Comparison of ENCODE assay signal across 1 cellular context in the genomic region with DNA sequence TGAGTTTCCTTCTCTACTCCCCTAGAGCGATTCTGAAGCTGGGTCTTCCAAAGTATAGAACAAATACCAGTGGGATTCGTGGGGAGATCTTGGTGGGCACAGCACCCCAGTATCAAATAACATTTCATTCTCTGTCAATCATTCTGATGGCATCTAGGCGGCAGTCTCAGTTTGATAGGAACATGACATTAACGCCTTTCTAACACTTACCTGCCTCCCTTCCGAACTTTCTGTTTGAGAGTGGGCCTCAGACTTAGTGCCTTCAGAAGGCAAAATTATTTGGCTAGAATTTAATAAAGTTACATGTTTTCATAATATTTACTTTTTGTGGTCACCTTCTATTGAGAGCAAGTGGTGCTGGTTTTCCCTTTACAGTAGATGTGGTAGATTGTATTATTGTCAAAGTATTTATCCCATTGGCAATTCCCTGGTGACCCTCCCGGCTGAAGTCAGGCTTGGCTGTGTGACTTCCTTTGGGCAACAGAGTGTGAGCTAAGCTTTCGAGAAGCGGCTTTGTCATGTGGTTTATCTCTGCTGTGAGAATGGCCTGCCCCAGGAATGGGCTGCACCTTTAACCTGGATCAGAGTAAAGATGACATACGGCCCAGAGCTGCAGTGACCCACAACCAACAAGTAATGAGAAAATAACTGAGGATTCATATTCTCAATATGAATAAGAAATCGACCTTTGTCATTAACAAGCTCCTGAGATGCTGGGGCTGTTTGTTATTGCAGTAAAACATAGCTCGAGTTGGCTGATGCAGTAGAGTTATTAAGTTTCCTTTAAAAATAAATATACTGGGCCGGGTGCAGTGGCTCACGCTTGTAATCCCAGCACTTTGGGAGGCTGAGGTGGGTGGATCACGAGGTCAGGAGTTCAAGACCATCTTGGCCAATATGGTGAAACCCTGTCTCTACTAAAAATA.
TF ChIP-seq lines count a peak whose summit lies in the region.

No MANE protein-coding gene starts in this region.

TF ChIP-seq in HepG2, 621 proteins besides CTCF, POLR2A, EP300 and RAD21 (continued from another document):
- TF ChIP-seq, protein P1, sequence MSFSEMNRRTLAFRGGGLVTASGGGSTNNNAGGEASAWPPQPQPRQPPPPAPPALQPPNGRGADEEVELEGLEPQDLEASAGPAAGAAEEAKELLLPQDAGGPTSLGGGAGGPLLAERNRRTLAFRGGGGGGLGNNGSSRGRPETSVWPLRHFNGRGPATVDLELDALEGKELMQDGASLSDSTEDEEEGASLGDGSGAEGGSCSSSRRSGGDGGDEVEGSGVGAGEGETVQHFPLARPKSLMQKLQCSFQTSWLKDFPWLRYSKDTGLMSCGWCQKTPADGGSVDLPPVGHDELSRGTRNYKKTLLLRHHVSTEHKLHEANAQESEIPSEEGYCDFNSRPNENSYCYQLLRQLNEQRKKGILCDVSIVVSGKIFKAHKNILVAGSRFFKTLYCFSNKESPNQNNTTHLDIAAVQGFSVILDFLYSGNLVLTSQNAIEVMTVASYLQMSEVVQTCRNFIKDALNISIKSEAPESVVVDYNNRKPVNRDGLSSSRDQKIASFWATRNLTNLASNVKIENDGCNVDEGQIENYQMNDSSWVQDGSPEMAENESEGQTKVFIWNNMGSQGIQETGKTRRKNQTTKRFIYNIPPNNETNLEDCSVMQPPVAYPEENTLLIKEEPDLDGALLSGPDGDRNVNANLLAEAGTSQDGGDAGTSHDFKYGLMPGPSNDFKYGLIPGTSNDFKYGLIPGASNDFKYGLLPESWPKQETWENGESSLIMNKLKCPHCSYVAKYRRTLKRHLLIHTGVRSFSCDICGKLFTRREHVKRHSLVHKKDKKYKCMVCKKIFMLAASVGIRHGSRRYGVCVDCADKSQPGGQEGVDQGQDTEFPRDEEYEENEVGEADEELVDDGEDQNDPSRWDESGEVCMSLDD (CRISPR knock-in tag; IDR thresholded peaks at IDR 0.05; ENCODE audit: borderline replicate concordance), result no peak
- TF ChIP-seq MIXL1 (CRISPR knock-in tag; IDR thresholded peaks at IDR 0.05) (0 out of 2 replicates have a peak, but pooled peaks have one; percentile 33), ZNF12 (CRISPR knock-in tag; IDR thresholded peaks at IDR 0.05) (peak; percentile 98), RBM39 (IDR thresholded peaks at IDR 0.05; ENCODE audit: low read depth, low read length, poor library complexity, severe bottlenecking) (no peak), MEIS1 (CRISPR knock-in tag; IDR thresholded peaks at IDR 0.05; ENCODE audit: borderline replicate concordance) (peak; percentile 15; the same call in 1 of the 2 replicates)
- TF ChIP-seq, protein P2, sequence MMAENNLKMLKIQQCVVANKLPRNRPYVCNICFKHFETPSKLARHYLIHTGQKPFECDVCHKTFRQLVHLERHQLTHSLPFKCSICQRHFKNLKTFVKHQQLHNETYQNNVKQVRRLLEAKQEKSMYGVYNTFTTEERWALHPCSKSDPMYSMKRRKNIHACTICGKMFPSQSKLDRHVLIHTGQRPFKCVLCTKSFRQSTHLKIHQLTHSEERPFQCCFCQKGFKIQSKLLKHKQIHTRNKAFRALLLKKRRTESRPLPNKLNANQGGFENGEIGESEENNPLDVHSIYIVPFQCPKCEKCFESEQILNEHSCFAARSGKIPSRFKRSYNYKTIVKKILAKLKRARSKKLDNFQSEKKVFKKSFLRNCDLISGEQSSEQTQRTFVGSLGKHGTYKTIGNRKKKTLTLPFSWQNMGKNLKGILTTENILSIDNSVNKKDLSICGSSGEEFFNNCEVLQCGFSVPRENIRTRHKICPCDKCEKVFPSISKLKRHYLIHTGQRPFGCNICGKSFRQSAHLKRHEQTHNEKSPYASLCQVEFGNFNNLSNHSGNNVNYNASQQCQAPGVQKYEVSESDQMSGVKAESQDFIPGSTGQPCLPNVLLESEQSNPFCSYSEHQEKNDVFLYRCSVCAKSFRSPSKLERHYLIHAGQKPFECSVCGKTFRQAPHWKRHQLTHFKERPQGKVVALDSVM (CRISPR knock-in tag; IDR thresholded peaks at IDR 0.05), result 0 out of 2 replicates have a peak, but pooled peaks have one; percentile 2
- TF ChIP-seq, protein P3, sequence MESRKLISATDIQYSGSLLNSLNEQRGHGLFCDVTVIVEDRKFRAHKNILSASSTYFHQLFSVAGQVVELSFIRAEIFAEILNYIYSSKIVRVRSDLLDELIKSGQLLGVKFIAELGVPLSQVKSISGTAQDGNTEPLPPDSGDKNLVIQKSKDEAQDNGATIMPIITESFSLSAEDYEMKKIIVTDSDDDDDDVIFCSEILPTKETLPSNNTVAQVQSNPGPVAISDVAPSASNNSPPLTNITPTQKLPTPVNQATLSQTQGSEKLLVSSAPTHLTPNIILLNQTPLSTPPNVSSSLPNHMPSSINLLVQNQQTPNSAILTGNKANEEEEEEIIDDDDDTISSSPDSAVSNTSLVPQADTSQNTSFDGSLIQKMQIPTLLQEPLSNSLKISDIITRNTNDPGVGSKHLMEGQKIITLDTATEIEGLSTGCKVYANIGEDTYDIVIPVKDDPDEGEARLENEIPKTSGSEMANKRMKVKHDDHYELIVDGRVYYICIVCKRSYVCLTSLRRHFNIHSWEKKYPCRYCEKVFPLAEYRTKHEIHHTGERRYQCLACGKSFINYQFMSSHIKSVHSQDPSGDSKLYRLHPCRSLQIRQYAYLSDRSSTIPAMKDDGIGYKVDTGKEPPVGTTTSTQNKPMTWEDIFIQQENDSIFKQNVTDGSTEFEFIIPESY (CRISPR knock-in tag; IDR thresholded peaks at IDR 0.05), result no peak
- TF ChIP-seq, protein P4, sequence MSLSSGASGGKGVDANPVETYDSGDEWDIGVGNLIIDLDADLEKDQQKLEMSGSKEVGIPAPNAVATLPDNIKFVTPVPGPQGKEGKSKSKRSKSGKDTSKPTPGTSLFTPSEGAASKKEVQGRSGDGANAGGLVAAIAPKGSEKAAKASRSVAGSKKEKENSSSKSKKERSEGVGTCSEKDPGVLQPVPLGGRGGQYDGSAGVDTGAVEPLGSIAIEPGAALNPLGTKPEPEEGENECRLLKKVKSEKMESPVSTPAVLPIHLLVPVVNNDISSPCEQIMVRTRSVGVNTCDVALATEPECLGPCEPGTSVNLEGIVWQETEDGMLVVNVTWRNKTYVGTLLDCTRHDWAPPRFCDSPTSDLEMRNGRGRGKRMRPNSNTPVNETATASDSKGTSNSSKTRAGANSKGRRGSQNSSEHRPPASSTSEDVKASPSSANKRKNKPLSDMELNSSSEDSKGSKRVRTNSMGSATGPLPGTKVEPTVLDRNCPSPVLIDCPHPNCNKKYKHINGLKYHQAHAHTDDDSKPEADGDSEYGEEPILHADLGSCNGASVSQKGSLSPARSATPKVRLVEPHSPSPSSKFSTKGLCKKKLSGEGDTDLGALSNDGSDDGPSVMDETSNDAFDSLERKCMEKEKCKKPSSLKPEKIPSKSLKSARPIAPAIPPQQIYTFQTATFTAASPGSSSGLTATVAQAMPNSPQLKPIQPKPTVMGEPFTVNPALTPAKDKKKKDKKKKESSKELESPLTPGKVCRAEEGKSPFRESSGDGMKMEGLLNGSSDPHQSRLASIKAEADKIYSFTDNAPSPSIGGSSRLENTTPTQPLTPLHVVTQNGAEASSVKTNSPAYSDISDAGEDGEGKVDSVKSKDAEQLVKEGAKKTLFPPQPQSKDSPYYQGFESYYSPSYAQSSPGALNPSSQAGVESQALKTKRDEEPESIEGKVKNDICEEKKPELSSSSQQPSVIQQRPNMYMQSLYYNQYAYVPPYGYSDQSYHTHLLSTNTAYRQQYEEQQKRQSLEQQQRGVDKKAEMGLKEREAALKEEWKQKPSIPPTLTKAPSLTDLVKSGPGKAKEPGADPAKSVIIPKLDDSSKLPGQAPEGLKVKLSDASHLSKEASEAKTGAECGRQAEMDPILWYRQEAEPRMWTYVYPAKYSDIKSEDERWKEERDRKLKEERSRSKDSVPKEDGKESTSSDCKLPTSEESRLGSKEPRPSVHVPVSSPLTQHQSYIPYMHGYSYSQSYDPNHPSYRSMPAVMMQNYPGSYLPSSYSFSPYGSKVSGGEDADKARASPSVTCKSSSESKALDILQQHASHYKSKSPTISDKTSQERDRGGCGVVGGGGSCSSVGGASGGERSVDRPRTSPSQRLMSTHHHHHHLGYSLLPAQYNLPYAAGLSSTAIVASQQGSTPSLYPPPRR (CRISPR knock-in tag; IDR thresholded peaks at IDR 0.05; ENCODE audit: borderline replicate concordance), result no peak
- TF ChIP-seq, protein P5, sequence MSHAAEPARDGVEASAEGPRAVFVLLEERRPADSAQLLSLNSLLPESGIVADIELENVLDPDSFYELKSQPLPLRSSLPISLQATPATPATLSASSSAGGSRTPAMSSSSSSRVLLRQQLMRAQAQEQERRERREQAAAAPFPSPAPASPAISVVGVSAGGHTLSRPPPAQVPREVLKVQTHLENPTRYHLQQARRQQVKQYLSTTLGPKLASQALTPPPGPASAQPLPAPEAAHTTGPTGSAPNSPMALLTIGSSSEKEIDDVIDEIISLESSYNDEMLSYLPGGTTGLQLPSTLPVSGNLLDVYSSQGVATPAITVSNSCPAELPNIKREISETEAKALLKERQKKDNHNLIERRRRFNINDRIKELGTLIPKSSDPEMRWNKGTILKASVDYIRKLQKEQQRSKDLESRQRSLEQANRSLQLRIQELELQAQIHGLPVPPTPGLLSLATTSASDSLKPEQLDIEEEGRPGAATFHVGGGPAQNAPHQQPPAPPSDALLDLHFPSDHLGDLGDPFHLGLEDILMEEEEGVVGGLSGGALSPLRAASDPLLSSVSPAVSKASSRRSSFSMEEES (CRISPR knock-in tag; IDR thresholded peaks at IDR 0.05), result peak; percentile 57; the same call in 1 of the 2 replicates
- TF ChIP-seq, protein P6, sequence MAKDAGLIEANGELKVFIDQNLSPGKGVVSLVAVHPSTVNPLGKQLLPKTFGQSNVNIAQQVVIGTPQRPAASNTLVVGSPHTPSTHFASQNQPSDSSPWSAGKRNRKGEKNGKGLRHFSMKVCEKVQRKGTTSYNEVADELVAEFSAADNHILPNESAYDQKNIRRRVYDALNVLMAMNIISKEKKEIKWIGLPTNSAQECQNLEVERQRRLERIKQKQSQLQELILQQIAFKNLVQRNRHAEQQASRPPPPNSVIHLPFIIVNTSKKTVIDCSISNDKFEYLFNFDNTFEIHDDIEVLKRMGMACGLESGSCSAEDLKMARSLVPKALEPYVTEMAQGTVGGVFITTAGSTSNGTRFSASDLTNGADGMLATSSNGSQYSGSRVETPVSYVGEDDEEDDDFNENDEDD (CRISPR knock-in tag; IDR thresholded peaks at IDR 0.05; ENCODE audit: borderline replicate concordance), result no peak
